8 cellular contexts compared by ENCODE assay signal in genomic region chr1:20058531-20058930, GRCh38. TPM values are rescaled to one million over a fixed set of nuclear protein-coding genes. Genes with fewer than 3 reads are reported as not detected.
DNase-seq lines count a peak whose midpoint lies in the region; ATAC-seq and TF ChIP-seq lines count a peak whose summit lies in the region.

No MANE protein-coding gene starts in this region.

- DNase-seq in activated CD4-positive, alpha-beta T cell treated with anti-CD3 and anti-CD28 coated beads for 24 hours (ENCODE audit: low read depth in 2 of 2), result peak; percentile 20 to 29
- no peak for DNase-seq in activated CD4-positive, alpha-beta T cell treated with anti-CD3 and anti-CD28 coated beads, Interleukin-2, amount 50 U/mL, for 1 hour
- peak; percentile 48 to 55 for DNase-seq in activated T-cell treated with anti-CD3 and anti-CD28 coated beads, Interleukin-2, amount 50 U/mL, for 72 hours
- peak; percentile 52 for DNase-seq in kidney glomerular epithelial cell (lab: John Stamatoyannopoulos, UW)
- peak; percentile 54 for DNase-seq in superior temporal gyrus (ENCODE audit: extremely low spot score)
- DNase-seq in uterus, result no peak

- H3K9me3 ChIP-seq in uterus, result no peaks in the 10 kb centered on the region

- H3K27me3 ChIP-seq in uterus, result no peaks in the 10 kb centered on the region

- H3K36me3 Mint-ChIP-seq in activated T-cell treated with anti-CD3 and anti-CD28 coated beads, Interleukin-2, amount 50 U/mL, for 72 hours (ENCODE audit: insufficient read depth in 2 of 2), result no peaks in the 10 kb centered on the region

- no peak overlapping the region for H3K4me3 Mint-ChIP-seq in activated T-cell treated with anti-CD3 and anti-CD28 coated beads, Interleukin-2, amount 50 U/mL, for 72 hours

- peaks cover 6% of the 10 kb centered on the region for H3K27me3 Mint-ChIP-seq in activated T-cell treated with anti-CD3 and anti-CD28 coated beads, Interleukin-2, amount 50 U/mL, for 72 hours (ENCODE audit: low read depth)

- no peak for TF ChIP-seq CTCF in uterus (IDR thresholded peaks at IDR 0.05)

- no peaks in the 10 kb centered on the region for H3K4me1 ChIP-seq in uterus

- H3K27ac Mint-ChIP-seq in activated T-cell treated with anti-CD3 and anti-CD28 coated beads, Interleukin-2, amount 50 U/mL, for 72 hours, result no peak overlapping the region

- peaks cover 24% of the 10 kb centered on the region for H3K4me1 Mint-ChIP-seq in activated T-cell treated with anti-CD3 and anti-CD28 coated beads, Interleukin-2, amount 50 U/mL, for 72 hours (ENCODE audit: low read depth)

- ATAC-seq in activated T-cell treated with anti-CD3 and anti-CD28 coated beads, Interleukin-2, amount 50 U/mL, for 72 hours (replicated peaks in 1 of 2), result peak; percentile 97 to 99
- ATAC-seq in HG03025 (IDR thresholded peaks at IDR 0.05; ENCODE audit: low FRiP score, unreplicated experiment) (no peak), HG03432 (IDR thresholded peaks at IDR 0.05; ENCODE audit: unreplicated experiment) (no peak)

- H3K9me3 Mint-ChIP-seq in activated T-cell treated with anti-CD3 and anti-CD28 coated beads, Interleukin-2, amount 50 U/mL, for 72 hours, result peaks cover 0 to under 1% of the 10 kb centered on the region in 2 donors

- intact Hi-C loops in uterus (cut with DNase I; ENCODE audit: low total_unique reads), result no loop called here

- no peak for TF ChIP-seq POLR2A in uterus (IDR thresholded peaks at IDR 0.05)

- H3K4me3 ChIP-seq in uterus, result no peak overlapping the region

- H3K27ac ChIP-seq in uterus, result no peak overlapping the region

- H3K36me3 ChIP-seq in uterus, result no peaks in the 10 kb centered on the region

RNA-seq across cellular contexts. Expression of gene PLA2G5, which starts 11.5 kb away (rescaled TPM):
- total RNA-seq in activated T-cell treated with anti-CD3 and anti-CD28 coated beads, Interleukin-2, amount 50 U/mL, for 72 hours, result not detected
- total RNA-seq in uterus, result 1 to 10 TPM in 1 of 4 donors, not detected in 3; 3.1 TPM

Comparison
In these comparisons a context has a peak if more than half of its experiments do, and no peak if none do; other contexts are left out.
1. DNase-seq: peak in activated CD4-positive, alpha-beta T cell treated with anti-CD3 and anti-CD28 coated beads for 24 hours (2 of 2), activated T-cell treated with anti-CD3 and anti-CD28 coated beads, Interleukin-2, amount 50 U/mL, for 72 hours (2 of 2), kidney glomerular epithelial cell (single experiment) and superior temporal gyrus (single experiment); none in activated CD4-positive, alpha-beta T cell treated with anti-CD3 and anti-CD28 coated beads, Interleukin-2, amount 50 U/mL, for 1 hour (single experiment) and uterus (0 of 2).
2. ATAC-seq: peak in activated T-cell treated with anti-CD3 and anti-CD28 coated beads, Interleukin-2, amount 50 U/mL, for 72 hours (2 of 2); none in HG03025 (single experiment) and HG03432 (single experiment).